In genomic region chr13:45621950-45622349, GRCh38 we compare ENCODE assay signal across 24 cellular contexts. TPM values are rescaled to one million over a fixed set of nuclear protein-coding genes. Genes with fewer than 3 reads are reported as not detected.
"Had no signal": no experiment of that assay in that cellular context is flagged by ENCODE, and none has a peak within 500 bp of the region (broad histone marks: within the 10 kb centered on the region; RNA-seq: fewer than 3 reads in every experiment).

No MANE protein-coding gene starts in this region.

- H3K9me3 ChIP-seq: breast epithelium, pancreas, testis had no signal

- H3K27ac Mint-ChIP-seq: activated naive CD8-positive, alpha-beta T cell treated with anti-CD3 and anti-CD28 coated beads, Interleukin-2, amount 10 ng/mL, durations not matched to agents 7 days and 5 days; stimulated activated naive CD8-positive, alpha-beta T cell treated with anti-CD3 and anti-CD28 coated beads, Interleukin-15, amount 100 ng/mL, for 72 hours had no signal

- H3K36me3 ChIP-seq: breast epithelium, pancreas had no signal

- H3K27me3 ChIP-seq: breast epithelium, testis had no signal

- H3K4me3 Mint-ChIP-seq: activated naive CD8-positive, alpha-beta T cell treated with anti-CD3 and anti-CD28 coated beads, Interleukin-2, amount 10 ng/mL, durations not matched to agents 7 days and 5 days; stimulated activated naive CD8-positive, alpha-beta T cell treated with anti-CD3 and anti-CD28 coated beads, Interleukin-15, amount 100 ng/mL, for 72 hours had no signal

- H3K27ac ChIP-seq: breast epithelium, pancreas, testis had no signal

- H3K4me1 Mint-ChIP-seq: stimulated activated naive CD8-positive, alpha-beta T cell treated with anti-CD3 and anti-CD28 coated beads, Interleukin-15, amount 100 ng/mL, for 72 hours had no signal

- DNase-seq: activated CD4-positive, alpha-beta T cell treated with anti-CD3 and anti-CD28 coated beads, Interleukin-2, amount 50 U/mL, for 4 hours; activated gamma-delta T cell; activated naive CD8-positive, alpha-beta T cell treated with anti-CD3 and anti-CD28 coated beads, Interleukin-2, amount 10 ng/mL, durations not matched to agents 7 days and 5 days; activated T-cell treated with anti-CD3 and anti-CD28 coated beads, Interleukin-2, amount 50 U/mL, for 48 hours; anterior cingulate cortex; glutamatergic neuron; midbrain; stimulated activated CD4-positive, alpha-beta T cell treated with anti-CD3 and anti-CD28 coated beads, Interleukin-15, amount 100 ng/mL, for 24 hours; stimulated activated CD4-positive, alpha-beta T cell treated with anti-CD3 and anti-CD28 coated beads, Interleukin-4, amount 100 ng/mL, for 4 hours; stimulated activated naive CD8-positive, alpha-beta T cell treated with anti-CD3 and anti-CD28 coated beads, Interleukin-15, amount 100 ng/mL, for 72 hours; testis had no signal

- H3K4me3 ChIP-seq: breast epithelium, pancreas, testis had no signal

- H3K4me1 ChIP-seq: breast epithelium, pancreas, testis had no signal

- H3K9me3 Mint-ChIP-seq: activated naive CD8-positive, alpha-beta T cell treated with anti-CD3 and anti-CD28 coated beads, Interleukin-2, amount 10 ng/mL, durations not matched to agents 7 days and 5 days had no signal

- ATAC-seq: activated CD4-positive, CD25-positive, alpha-beta regulatory T cell treated with anti-CD3 and anti-CD28 coated beads, Interleukin-2, amount 50 U/mL, for 24 hours; esophagus mucosa; pancreas; stimulated activated naive CD8-positive, alpha-beta T cell treated with anti-CD3 and anti-CD28 coated beads, Interleukin-15, amount 100 ng/mL, for 72 hours had no signal

RNA-seq across cellular contexts. Expression of gene ERICH6B, which starts 6.4 kb away (rescaled TPM):
- total RNA-seq: activated naive CD8-positive, alpha-beta T cell treated with anti-CD3 and anti-CD28 coated beads, Interleukin-2, amount 10 ng/mL, durations not matched to agents 7 days and 5 days; breast epithelium; chondrocyte; dermis microvascular lymphatic vessel endothelial cell; esophagus mucosa; fibroblast of villous mesenchyme; kidney epithelial cell; lower leg skin; pancreas; renal cortical epithelial cell; skeletal muscle tissue; T-helper 2 cell treated with Interferon-gamma antibody and Interleukin-4, amounts not matched to agents 100 ng/mL and 5 ng/mL, for 36 hours; urinary bladder had no signal
- polyA plus RNA-seq: pancreas, urinary bladder had no signal
